ENCODE assay signal across 18 cellular contexts in genomic region chrX:140521393-140521792, GRCh38. TPM values are rescaled to one million over a fixed set of nuclear protein-coding genes. Genes with fewer than 3 reads are reported as not detected.
DNase-seq lines count a peak whose midpoint lies in the region; ATAC-seq and TF ChIP-seq lines count a peak whose summit lies in the region.
"Had no signal": no experiment of that assay in that cellular context is flagged by ENCODE, and none has a peak within 500 bp of the region (broad histone marks: within the 10 kb centered on the region; RNA-seq: fewer than 3 reads in every experiment).

No MANE protein-coding gene starts in this region.

- no peak overlapping the region for H3K18ac ChIP-seq in mesendoderm (ENCODE audit: low read length)

- 0 out of 2 replicates have a peak overlapping the region, but pooled peaks have one; percentile 53 for H2AFZ ChIP-seq in OCI-LY3 (ENCODE audit: low read depth, low read length)

- H4K8ac ChIP-seq in mesendoderm (ENCODE audit: low read depth, low read length) = no peak overlapping the region

- no peak overlapping the region for H3K9ac ChIP-seq in OCI-LY3 (ENCODE audit: low read length)
- H3K9ac ChIP-seq in mesendoderm (ENCODE audit: low read length) = no peak overlapping the region

- H3K4me2 ChIP-seq in OCI-LY3 (ENCODE audit: low read length) (peak overlapping the region; percentile 28; the same call in 1 of the 2 replicates), mesendoderm (ENCODE audit: low read length) (no peak overlapping the region)

- H3K36me3 ChIP-seq in OCI-LY3 (replicated peaks; ENCODE audit: low read depth, low read length) (no peaks in the 10 kb centered on the region), mesendoderm (ENCODE audit: control insufficient read depth, insufficient read depth, low read length) (no peaks in the 10 kb centered on the region)

- TF ChIP-seq CTCF in OCI-LY3 (IDR thresholded peaks at IDR 0.05; ENCODE audit: low read depth, low read length) = no peak

- H3K79me2 ChIP-seq in OCI-LY3 (ENCODE audit: low read length) = no peaks in the 10 kb centered on the region
- H3K79me2 ChIP-seq in mesendoderm (ENCODE audit: control insufficient read depth, insufficient read depth, low read length) = no peaks in the 10 kb centered on the region

- ATAC-seq in GM18907 (IDR thresholded peaks at IDR 0.05; ENCODE audit: unreplicated experiment) = no peak

- no peak overlapping the region for H2BK15ac ChIP-seq in mesendoderm (replicated peaks; ENCODE audit: low read depth)

- H2BK120ac ChIP-seq in mesendoderm (ENCODE audit: low read depth, low read length) = no peak overlapping the region

- H3K27me3 ChIP-seq in OCI-LY3 (ENCODE audit: low read depth, low read length) = no peaks in the 10 kb centered on the region
- H3K27me3 ChIP-seq in mesendoderm (ENCODE audit: insufficient read depth, low read length, poor library complexity) = no peaks in the 10 kb centered on the region

- H3K9me3 ChIP-seq in OCI-LY3 (ENCODE audit: insufficient read depth, low read length) = no peaks in the 10 kb centered on the region

- H3K56ac ChIP-seq in mesendoderm (ENCODE audit: low read length) = no peak overlapping the region

- H3K23ac ChIP-seq in mesendoderm (ENCODE audit: low read length) = no peak overlapping the region

- H4K20me1 ChIP-seq in OCI-LY3 (ENCODE audit: insufficient read depth, low read length) = no peaks in the 10 kb centered on the region

- no peak overlapping the region for H2AK5ac ChIP-seq in mesendoderm (ENCODE audit: low read length)

- no peak overlapping the region for H2BK5ac ChIP-seq in mesendoderm (ENCODE audit: low read length)

- no peak overlapping the region for H3K4me3 ChIP-seq in OCI-LY3 (ENCODE audit: low read length)
- H3K4me3 ChIP-seq in mesendoderm (ENCODE audit: low read length) = no peak overlapping the region

- H3K4me1 ChIP-seq in OCI-LY3 (ENCODE audit: low read length) (peaks cover 8% of the 10 kb centered on the region), mesendoderm (ENCODE audit: control insufficient read depth, low read depth, low read length) (no peaks in the 10 kb centered on the region)

- no CpG with 5 or more reads among the region's 5 CpGs for WGBS in mesendoderm (ENCODE audit: extremely low coverage, insufficient coverage, low lambda C conversion rate)

- peak; percentile 5 for DNase-seq in SIG-M5 treated with dmso at 0.1 percent for 504 hours (lab: John Stamatoyannopoulos, UW; ENCODE audit: unreplicated experiment)
- no peak for DNase-seq in SIG-M5 (lab: John Stamatoyannopoulos, UW)
- DNase-seq in MV-4-11 (lab: John Stamatoyannopoulos, UW) = peak; percentile 73
- no peak for DNase-seq in mesendoderm
- no peak for DNase-seq in LoVo (ENCODE audit: low spot score)
- no peak for DNase-seq in amniotic stem cell (lab: John Stamatoyannopoulos, UW)
- DNase-seq: 8988T; AML-193; C1 segment of cervical spinal cord; Calu3; CD4-positive, alpha-beta T cell; DMS 273 treated with DMSO at 0.1 percent for 48 hours; DMS79; HCEC 1CT; HFFc6 had no signal

- H3K27ac ChIP-seq in OCI-LY3 (ENCODE audit: low read length) (no peak overlapping the region), mesendoderm (ENCODE audit: low read depth, low read length) (no peak overlapping the region)

- no peaks in the 10 kb centered on the region for H3K79me1 ChIP-seq in mesendoderm (ENCODE audit: low read length)

- H4K5ac ChIP-seq in mesendoderm (ENCODE audit: low read length) = no peak overlapping the region

- H3K4ac ChIP-seq in mesendoderm (ENCODE audit: low read depth, low read length) = peak overlapping the region; percentile 55

RNA-seq across cellular contexts. Expression of gene SOX3, which starts 16.5 kb away (rescaled TPM):
- 6.6 TPM for polyA plus RNA-seq in mesendoderm (2013, experiment 1 of 2)
- 7.7 TPM for polyA plus RNA-seq in mesendoderm (2013, experiment 2 of 2)
- polyA plus RNA-seq: IgD-negative memory B cell had no signal

Comparison
In these comparisons a context has a peak if more than half of its experiments do, and no peak if none do; other contexts are left out.
1. DNase-seq: peak in SIG-M5 treated with dmso at 0.1 percent for 504 hours (single experiment) and MV-4-11 (single experiment); none in SIG-M5 (single experiment), mesendoderm (single experiment), LoVo (single experiment) and amniotic stem cell (single experiment).